Comparison of ENCODE assay signal across 8 cellular contexts in the genomic region with DNA sequence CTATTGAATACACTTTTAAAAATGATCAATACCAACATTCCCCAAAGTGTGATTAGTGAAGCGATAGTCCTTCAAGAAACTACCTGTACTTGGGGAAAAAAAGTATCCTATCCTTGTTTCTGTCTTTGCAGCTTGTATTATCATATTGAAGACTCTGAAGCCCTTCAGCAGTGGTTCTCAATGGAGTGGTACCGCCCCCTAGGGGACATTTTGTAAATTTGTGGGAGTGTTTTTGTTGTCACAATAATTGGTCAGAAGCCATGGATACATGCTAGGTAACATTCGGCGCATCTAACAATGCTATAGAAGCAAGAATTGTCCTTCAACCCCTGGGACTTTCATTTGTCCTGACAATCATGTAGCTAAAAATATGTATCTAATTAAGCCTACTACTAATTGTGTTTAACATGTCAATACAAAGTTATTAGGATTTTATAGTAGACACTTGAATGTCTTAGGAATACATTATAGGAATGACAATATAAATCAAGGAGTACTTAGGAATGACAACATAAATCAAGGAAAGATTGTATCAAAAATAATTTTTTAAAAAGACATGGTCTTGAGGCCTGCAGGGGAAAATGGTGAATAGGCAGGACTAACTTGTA. TPM values are rescaled to one million over a fixed set of nuclear protein-coding genes. Genes with fewer than 3 reads are reported as not detected.
A peak's percentile ranks its signal among the peaks of the same experiment; 100 is the strongest.
DNase-seq lines count a peak whose midpoint lies in the region; ATAC-seq, FAIRE-seq and TF ChIP-seq lines count a peak whose summit lies in the region.

No MANE protein-coding gene starts in this region.

- H3K9me3 Mint-ChIP-seq in activated CD4-positive, alpha-beta T cell treated with anti-CD3 and anti-CD28 coated beads for 36 hours (ENCODE audit: low read depth) = peaks cover 22% of the 10 kb centered on the region

- H3K36me3 ChIP-seq in heart left ventricle (peaks cover 0 to 17% (median 9%) of the 10 kb centered on the region in 9 donors), psoas muscle (ENCODE audit: insufficient read depth in 1 of 2, low read depth in 1 of 2) (peaks cover 5 to 7% of the 10 kb centered on the region in 2 donors)

- no peak overlapping the region for H3K27ac Mint-ChIP-seq in activated CD4-positive, alpha-beta T cell treated with anti-CD3 and anti-CD28 coated beads for 36 hours

- FAIRE-seq in H54 (lab: Jason Lieb, UNC) = peak; percentile 75

- ATAC-seq in heart left ventricle (no peak), Right ventricle myocardium superior (ENCODE audit: poor library complexity) (no peak), psoas muscle (no peak)
- ATAC-seq in activated CD4-positive, alpha-beta T cell treated with anti-CD3 and anti-CD28 coated beads for 36 hours = peak; percentile 42

- intact Hi-C loops in heart left ventricle (cut with DNase I) = loop anchor here in 7 of 10 donors (2.0 to 5.0 kb wide), 4 partner anchors 133 to 148 kb away; no protein-coding TSS in a partner anchor
- intact Hi-C loops in Right ventricle myocardium superior (cut with DNase I) = loop anchor here (5.0 kb wide), 1 partner anchor 148 kb away; no protein-coding TSS in a partner anchor
- intact Hi-C loops in activated CD4-positive, alpha-beta T cell treated with anti-CD3 and anti-CD28 coated beads for 36 hours (cut with DNase I, micrococcal nuclease) = loop anchor here (1.0 to 10.0 kb wide), 8 partner anchors 135 to 587 kb away; partner anchors contain the start of gene B3GALNT1 (in 1 of the 2)
- intact Hi-C loops in psoas muscle (cut with DNase I) = loop anchor here (2.0 to 5.0 kb wide), 2 partner anchors 148 kb away; no protein-coding TSS in a partner anchor

- TF ChIP-seq CTCF in heart left ventricle (IDR thresholded peaks at IDR 0.05) = peak; percentile 34 to 71 (median 50)
- TF ChIP-seq CTCF in psoas muscle (IDR thresholded peaks at IDR 0.05) = peak; percentile 50

- H3K4me1 ChIP-seq in heart left ventricle = peaks cover 0 to 3% (median 0%) of the 10 kb centered on the region in 12 donors
- no peaks in the 10 kb centered on the region for H3K4me1 ChIP-seq in psoas muscle

- no peaks in the 10 kb centered on the region for H3K27me3 Mint-ChIP-seq in activated CD4-positive, alpha-beta T cell treated with anti-CD3 and anti-CD28 coated beads for 36 hours

- CTCF ChIA-PET in activated CD4-positive, alpha-beta T cell treated with anti-CD3 and anti-CD28 coated beads for 36 hours (lab: Charles Lee) = interaction anchor here (0.6 to 3.7 kb wide), 35 partner anchors 10 to 990 kb away, joined by 3 to 34 read pairs (median 3); no protein-coding TSS in a partner anchor

- TF ChIP-seq POLR2A in heart left ventricle (IDR thresholded peaks at IDR 0.05) (no peak), H54 (IDR thresholded peaks at IDR 0.05; ENCODE audit: low read depth, low read length) (no peak)

- H3K36me3 Mint-ChIP-seq in activated CD4-positive, alpha-beta T cell treated with anti-CD3 and anti-CD28 coated beads for 36 hours (ENCODE audit: low read depth) = peaks cover 32% of the 10 kb centered on the region

- H3K9me3 ChIP-seq in heart left ventricle = peaks cover 0 to 31% (median 6%) of the 10 kb centered on the region in 12 donors
- peaks cover 9% of the 10 kb centered on the region for H3K9me3 ChIP-seq in psoas muscle

- 60 to 71% (median 65%) methylated on average over 4 of the region's 4 CpGs for WGBS in heart left ventricle, 4 donors
- WGBS in psoas muscle, 3 donors = 73 to 79% (median 75%) methylated on average over 4 of the region's 4 CpGs

- H3K4me1 Mint-ChIP-seq in activated CD4-positive, alpha-beta T cell treated with anti-CD3 and anti-CD28 coated beads for 36 hours = no peaks in the 10 kb centered on the region

- POLR2A ChIA-PET in activated CD4-positive, alpha-beta T cell treated with anti-CD3 and anti-CD28 coated beads for 36 hours (lab: Charles Lee) = interaction anchor here (0.6 kb wide), 1 partner anchor 28 kb away, joined by 5 read pairs; no protein-coding TSS in a partner anchor

- H3K4me3 ChIP-seq in heart left ventricle = no peak overlapping the region
- no peak overlapping the region for H3K4me3 ChIP-seq in psoas muscle

- H3K27ac ChIP-seq in heart left ventricle = no peak overlapping the region
- no peak overlapping the region for H3K27ac ChIP-seq in psoas muscle

- DNase-seq in heart left ventricle = peak in 1 of 5 donors; percentile 15
- no peak for DNase-seq in Right ventricle myocardium superior
- peak; percentile 4 for DNase-seq in H54 (ENCODE audit: insufficient read length, low spot score)
- DNase-seq in NCI-H1105 treated with DMSO at 0.1 percent for 48 hours (lab: John Stamatoyannopoulos, UW) = peak; percentile 55
- peak; percentile 63 for DNase-seq in activated CD4-positive, alpha-beta T cell treated with anti-CD3 and anti-CD28 coated beads for 36 hours
- peak; percentile 64 for DNase-seq in fibroblast of peridontal ligament (ENCODE audit: extremely low read depth)
- DNase-seq in psoas muscle = no peak
- no peak for DNase-seq in cerebellum (ENCODE audit: low spot score)

- no peak overlapping the region for H3K4me3 Mint-ChIP-seq in activated CD4-positive, alpha-beta T cell treated with anti-CD3 and anti-CD28 coated beads for 36 hours

- H3K27me3 ChIP-seq in heart left ventricle (no peaks in the 10 kb centered on the region), psoas muscle (ENCODE audit: insufficient read depth in 3 of 3, low read length in 2 of 3) (no peaks in the 10 kb centered on the region)

RNA-seq across cellular contexts. Expression of gene NMD3, which starts 53.7 kb away (rescaled TPM):
- total RNA-seq in heart left ventricle (10 to 100 TPM; 28.9 to 74.9 (median 57.6) TPM), Right ventricle myocardium superior (47.4 TPM), psoas muscle (10 to 100 TPM; 29.5 to 53.4 (median 39.6) TPM), cerebellum (74.4 TPM)
- polyA plus RNA-seq in heart left ventricle (10 to 100 TPM; 20.4 to 48.6 TPM), psoas muscle (10 to 100 TPM; 19.1 to 30.7 (median 21.5) TPM)
- total RNA-seq in activated CD4-positive, alpha-beta T cell treated with anti-CD3 and anti-CD28 coated beads for 36 hours = 10 to 100 TPM; 49.6 to 65.5 TPM

Comparison
In these comparisons a context has a peak if more than half of its experiments do, and no peak if none do; other contexts are left out.
1. DNase-seq: peak in H54 (single experiment), NCI-H1105 treated with DMSO at 0.1 percent for 48 hours (single experiment), activated CD4-positive, alpha-beta T cell treated with anti-CD3 and anti-CD28 coated beads for 36 hours (single experiment) and fibroblast of peridontal ligament (single experiment); none in Right ventricle myocardium superior (single experiment), psoas muscle (0 of 2) and cerebellum (single experiment).